Comparison of ENCODE assay signal across 8 cellular contexts in genomic region chr2:64311948-64312621, GRCh38.
DNase-seq lines count a peak whose midpoint lies in the region; ATAC-seq, FAIRE-seq and TF ChIP-seq lines count a peak whose summit lies in the region.

No MANE protein-coding gene starts in this region.

- no peaks in the 10 kb centered on the region for H4K20me1 ChIP-seq in astrocyte (ENCODE audit: insufficient read depth, low read length)

- peaks cover 8% of the 10 kb centered on the region for H3K4me1 Mint-ChIP-seq in astrocyte (ENCODE audit: low read depth, unreplicated experiment)

- peak overlapping the region; percentile 36 for H3K4me3 ChIP-seq in astrocyte (ENCODE audit: insufficient read depth, low read depth, low read length)

- TF ChIP-seq CTCF in astrocyte (IDR thresholded peaks at IDR 0.05; ENCODE audit: insufficient read depth, low read depth, low read length): peak; percentile 49

- intact Hi-C loops in left ventricle myocardium superior (cut with micrococcal nuclease): no loop called here

- H3K9me3 ChIP-seq in astrocyte (ENCODE audit: insufficient read depth, low read depth, low read length): no peaks in the 10 kb centered on the region

- H3K4me1 ChIP-seq in astrocyte (ENCODE audit: insufficient read depth, low read length): peaks cover 6% of the 10 kb centered on the region

- DNase-seq in C1 segment of cervical spinal cord (lab: John Stamatoyannopoulos, UW): peak in 12 of 14 donors; percentile 27 to 80 (median 68)
- DNase-seq in NCI-H1092 (lab: John Stamatoyannopoulos, UW): peak; percentile 23
- DNase-seq in astrocyte (ENCODE audit: low read depth): peak; percentile 89
- peak; percentile 80 for DNase-seq in left ventricle myocardium superior
- DNase-seq in renal cortical epithelial cell (ENCODE audit: low read depth): peak; percentile 87
- no peak for DNase-seq in NCI-H2196 (lab: John Stamatoyannopoulos, UW; ENCODE audit: unreplicated experiment)
- DNase-seq in RCC 7860 (ENCODE audit: low spot score): no peak

- H3K27me3 Mint-ChIP-seq in astrocyte (ENCODE audit: low read depth, unreplicated experiment): peaks cover 14% of the 10 kb centered on the region

- H3K4me2 ChIP-seq in astrocyte (ENCODE audit: low read length): peak overlapping the region; percentile 80

- H3K27me3 ChIP-seq in astrocyte (ENCODE audit: insufficient read depth, low read length): peaks cover 21% of the 10 kb centered on the region

- H3K27ac Mint-ChIP-seq in astrocyte (ENCODE audit: unreplicated experiment): peak overlapping the region; percentile 58

- peak overlapping the region; percentile 65 for H3K9ac ChIP-seq in astrocyte (ENCODE audit: low read length)

- H3K9me3 Mint-ChIP-seq in astrocyte (ENCODE audit: unreplicated experiment): no peaks in the 10 kb centered on the region

- peak; percentile 50 for FAIRE-seq in astrocyte (lab: Jason Lieb, UNC)
- FAIRE-seq in RCC 7860 (lab: Jason Lieb, UNC): no peak

- no peaks in the 10 kb centered on the region for H3K79me2 ChIP-seq in astrocyte (ENCODE audit: insufficient read depth, low read length)

- H3K4me3 Mint-ChIP-seq in astrocyte (ENCODE audit: unreplicated experiment): no peak overlapping the region

- H3K36me3 Mint-ChIP-seq in astrocyte (ENCODE audit: low read depth, unreplicated experiment): no peaks in the 10 kb centered on the region

- H3K36me3 ChIP-seq in astrocyte (ENCODE audit: insufficient read depth, low read length): no peaks in the 10 kb centered on the region

- ATAC-seq in left ventricle myocardium superior (peak; percentile 96), HG03139 (IDR thresholded peaks at IDR 0.05; ENCODE audit: unreplicated experiment) (no peak)

- H2AFZ ChIP-seq in astrocyte (ENCODE audit: low read depth, low read length): peak overlapping the region; percentile 66

- peak overlapping the region; percentile 65 for H3K27ac ChIP-seq in astrocyte (ENCODE audit: low read depth, low read length)

Comparison
In these comparisons a context has a peak if more than half of its experiments do, and no peak if none do; other contexts are left out.
1. DNase-seq: peak in C1 segment of cervical spinal cord (12 of 14), NCI-H1092 (single experiment), astrocyte (single experiment), left ventricle myocardium superior (single experiment) and renal cortical epithelial cell (single experiment); none in NCI-H2196 (single experiment) and RCC 7860 (single experiment).